Comparison of ENCODE assay signal across 18 cellular contexts in genomic region chr10:72094574-72094973, GRCh38. TPM values are rescaled to one million over a fixed set of nuclear protein-coding genes. Genes with fewer than 3 reads are reported as not detected.
DNase-seq lines count a peak whose midpoint lies in the region; ATAC-seq lines count a peak whose summit lies in the region.
"Had no signal": no experiment of that assay in that cellular context is flagged by ENCODE, and none has a peak within 500 bp of the region (broad histone marks: within the 10 kb centered on the region; RNA-seq: fewer than 3 reads in every experiment).

No MANE protein-coding gene starts in this region.

- WGBS in mesenchymal stem cell: no CpG with 5 or more reads among the region's 2 CpGs

- no peak overlapping the region for H2BK120ac ChIP-seq in mesenchymal stem cell (ENCODE audit: low read depth, low read length)

- no peak overlapping the region for H3K23ac ChIP-seq in mesenchymal stem cell (ENCODE audit: low read length in 2 of 2)

- H4K91ac ChIP-seq in mesenchymal stem cell (ENCODE audit: low read length): no peak overlapping the region

- H3K14ac ChIP-seq in mesenchymal stem cell (ENCODE audit: low read length in 2 of 2): no peak overlapping the region

- no peak overlapping the region for H2BK5ac ChIP-seq in mesenchymal stem cell (ENCODE audit: low read depth, low read length, poor library complexity, severe bottlenecking)

- intact Hi-C loops in activated CD4-positive, alpha-beta T cell treated with anti-CD3 and anti-CD28 coated beads, Interleukin-2, amount 10 ng/mL, durations not matched to agents 24 days and 14 days (cut with micrococcal nuclease): no loop called here

- peaks cover 3 to 6% of the 10 kb centered on the region in 2 experiments for H3K36me3 ChIP-seq in mesenchymal stem cell (ENCODE audit: control insufficient read depth in 1 of 2, insufficient read depth in 2 of 2, low read depth in 1 of 2, low read length in 2 of 2)
- H3K36me3 ChIP-seq: BE2C had no signal

- H3K4me1 ChIP-seq in mesenchymal stem cell (ENCODE audit: control insufficient read depth, insufficient read depth, low read depth, low read length): peaks cover 1% of the 10 kb centered on the region

- no peak overlapping the region for H3K4me3 ChIP-seq in mesenchymal stem cell (ENCODE audit: insufficient read depth in 1 of 2, low read depth in 1 of 2, low read length in 2 of 2)

- H3K9me3 Mint-ChIP-seq in activated CD4-positive, alpha-beta T cell treated with anti-CD3 and anti-CD28 coated beads, Interleukin-2, amount 10 ng/mL, durations not matched to agents 24 days and 14 days: no peaks in the 10 kb centered on the region
- H3K9me3 Mint-ChIP-seq in stimulated activated naive CD8-positive, alpha-beta T cell treated with anti-CD3 and anti-CD28 coated beads, Interleukin-15, Interleukin-2, amounts not matched to agents 100 ng/mL and 50 ng/mL, for 24 hours: no peaks in the 10 kb centered on the region
- H3K9me3 Mint-ChIP-seq: CD4-positive, CD25-positive, alpha-beta regulatory T cell had no signal

- no peak overlapping the region for H3K27ac ChIP-seq in mesenchymal stem cell (ENCODE audit: low read length, poor library complexity, severe bottlenecking)

- no peak for DNase-seq in activated CD4-positive, alpha-beta T cell treated with anti-CD3 and anti-CD28 coated beads, Interleukin-2, amount 10 ng/mL, durations not matched to agents 24 days and 14 days
- no peak for DNase-seq in activated CD4-positive, alpha-beta T cell treated with anti-CD3 and anti-CD28 coated beads, Interleukin-2, amount 50 U/mL, for 4 hours
- DNase-seq in stimulated activated naive CD8-positive, alpha-beta T cell treated with anti-CD3 and anti-CD28 coated beads, Interleukin-15, Interleukin-2, amounts not matched to agents 100 U/mL and 50 U/mL, for 24 hours: no peak
- DNase-seq in mesenchymal stem cell (peak; percentile 74), ecto neural progenitor cell (ENCODE audit: low spot score) (no peak)
- DNase-seq: BE2C; COR-L47; DMS 273 treated with DMSO at 0.1 percent for 48 hours; DND-41; KBM-7; NCI-H1105 treated with DMSO at 0.1 percent for 48 hours; NCI-H1694; NCI-H2081 treated with DMSO at 0.1 percent for 48 hours; NCI-H748 treated with DMSO at 0.1 percent for 48 hours; NK-92 treated with Interleukin-12 subunit alpha and Interleukin-12 subunit beta, amount 100 ng/mL, for 24 hours had no signal

- no peak overlapping the region for H3K4ac ChIP-seq in mesenchymal stem cell (ENCODE audit: low read depth in 1 of 2, low read length in 2 of 2)

- H3K79me1 ChIP-seq in mesenchymal stem cell (replicated peaks; ENCODE audit: low read length, poor library complexity, severe bottlenecking): no peaks in the 10 kb centered on the region

- H3K27me3 Mint-ChIP-seq in activated CD4-positive, alpha-beta T cell treated with anti-CD3 and anti-CD28 coated beads, Interleukin-2, amount 10 ng/mL, durations not matched to agents 24 days and 14 days: no peaks in the 10 kb centered on the region
- H3K27me3 Mint-ChIP-seq in stimulated activated naive CD8-positive, alpha-beta T cell treated with anti-CD3 and anti-CD28 coated beads, Interleukin-15, Interleukin-2, amounts not matched to agents 100 ng/mL and 50 ng/mL, for 24 hours: no peaks in the 10 kb centered on the region
- H3K27me3 Mint-ChIP-seq: CD4-positive, CD25-positive, alpha-beta regulatory T cell had no signal

- no peak overlapping the region for H3K18ac ChIP-seq in mesenchymal stem cell (ENCODE audit: low read depth in 1 of 2, low read length in 2 of 2)

- peaks cover 2 to 3% of the 10 kb centered on the region in 2 experiments for H3K27me3 ChIP-seq in mesenchymal stem cell (ENCODE audit: control insufficient read depth in 1 of 2, insufficient read depth in 1 of 2, low read length in 2 of 2)
- H3K27me3 ChIP-seq: BE2C had no signal

- peaks cover 52% of the 10 kb centered on the region for H3K4me1 Mint-ChIP-seq in activated CD4-positive, alpha-beta T cell treated with anti-CD3 and anti-CD28 coated beads, Interleukin-2, amount 10 ng/mL, durations not matched to agents 24 days and 14 days
- peaks cover 76% of the 10 kb centered on the region for H3K4me1 Mint-ChIP-seq in stimulated activated naive CD8-positive, alpha-beta T cell treated with anti-CD3 and anti-CD28 coated beads, Interleukin-15, Interleukin-2, amounts not matched to agents 100 ng/mL and 50 ng/mL, for 24 hours (ENCODE audit: low read depth)

- peak overlapping the region; percentile 72 for H3K4me3 Mint-ChIP-seq in activated CD4-positive, alpha-beta T cell treated with anti-CD3 and anti-CD28 coated beads, Interleukin-2, amount 10 ng/mL, durations not matched to agents 24 days and 14 days
- peak overlapping the region; percentile 60 for H3K4me3 Mint-ChIP-seq in stimulated activated naive CD8-positive, alpha-beta T cell treated with anti-CD3 and anti-CD28 coated beads, Interleukin-15, Interleukin-2, amounts not matched to agents 100 ng/mL and 50 ng/mL, for 24 hours

- no peak overlapping the region for H2AK5ac ChIP-seq in mesenchymal stem cell (ENCODE audit: low read length, severe bottlenecking)

- peak overlapping the region; percentile 90 for H3K27ac Mint-ChIP-seq in activated CD4-positive, alpha-beta T cell treated with anti-CD3 and anti-CD28 coated beads, Interleukin-2, amount 10 ng/mL, durations not matched to agents 24 days and 14 days
- H3K27ac Mint-ChIP-seq in stimulated activated naive CD8-positive, alpha-beta T cell treated with anti-CD3 and anti-CD28 coated beads, Interleukin-15, Interleukin-2, amounts not matched to agents 100 ng/mL and 50 ng/mL, for 24 hours: peak overlapping the region; percentile 94
- H3K27ac Mint-ChIP-seq: CD4-positive, CD25-positive, alpha-beta regulatory T cell had no signal

- no peak overlapping the region for H2AFZ ChIP-seq in mesenchymal stem cell (ENCODE audit: low read depth, low read length)

- ATAC-seq in stimulated activated naive CD8-positive, alpha-beta T cell treated with anti-CD3 and anti-CD28 coated beads, Interleukin-15, Interleukin-2, amounts not matched to agents 100 U/mL and 50 U/mL, for 24 hours: no peak
- ATAC-seq in HG03108 (IDR thresholded peaks at IDR 0.05; ENCODE audit: unreplicated experiment): no peak

- no peaks in the 10 kb centered on the region for H3K9me3 ChIP-seq in mesenchymal stem cell (ENCODE audit: control insufficient read depth, low read length)
- H3K9me3 ChIP-seq: BE2C had no signal

- H3K36me3 Mint-ChIP-seq in activated CD4-positive, alpha-beta T cell treated with anti-CD3 and anti-CD28 coated beads, Interleukin-2, amount 10 ng/mL, durations not matched to agents 24 days and 14 days (ENCODE audit: low read depth): peaks cover 27% of the 10 kb centered on the region
- peaks cover 59% of the 10 kb centered on the region for H3K36me3 Mint-ChIP-seq in stimulated activated naive CD8-positive, alpha-beta T cell treated with anti-CD3 and anti-CD28 coated beads, Interleukin-15, Interleukin-2, amounts not matched to agents 100 ng/mL and 50 ng/mL, for 24 hours (ENCODE audit: low read depth)

- no peak overlapping the region for H2BK15ac ChIP-seq in mesenchymal stem cell (ENCODE audit: low read depth, poor library complexity, severe bottlenecking)

- no peak overlapping the region for H2BK12ac ChIP-seq in mesenchymal stem cell (ENCODE audit: low read length in 2 of 2)

- no peak overlapping the region for H3K9ac ChIP-seq in mesenchymal stem cell (ENCODE audit: low read length)

- no peak overlapping the region for H4K8ac ChIP-seq in mesenchymal stem cell (ENCODE audit: low read length)

- no peak overlapping the region for H3K4me2 ChIP-seq in mesenchymal stem cell (ENCODE audit: low read length, poor library complexity, severe bottlenecking)

RNA-seq across cellular contexts. Expression of gene SPOCK2, which starts 6.2 kb away (rescaled TPM):
- total RNA-seq in activated CD4-positive, alpha-beta T cell treated with anti-CD3 and anti-CD28 coated beads, Interleukin-2, amount 10 ng/mL, durations not matched to agents 24 days and 14 days: 104 and 106 TPM in 2 replicates
- 0.22 TPM for polyA plus RNA-seq in mesenchymal stem cell (2013, experiment 1 of 2)
- 0.30 TPM for polyA plus RNA-seq in mesenchymal stem cell (2013, experiment 2 of 2)
